Comparison of ENCODE assay signal across 1 cellular context in genomic region chr4:188016754-188017153, GRCh38.
TF ChIP-seq lines count a peak whose summit lies in the region.

No MANE protein-coding gene starts in this region.

TF ChIP-seq in IMR-90, 13 proteins besides CTCF, POLR2A, EP300 and RAD21:
- TF ChIP-seq MXI1 (IDR thresholded peaks at IDR 0.05; ENCODE audit: borderline replicate concordance, low read depth, low read length) (no peak), ELK1 (IDR thresholded peaks at IDR 0.05; ENCODE audit: borderline replicate concordance, low read depth, low read length) (no peak), RFX5 (IDR thresholded peaks at IDR 0.05; ENCODE audit: low read depth, low read length) (no peak), NFE2L2 (IDR thresholded peaks at IDR 0.05; ENCODE audit: low read depth, low read length) (no peak), CEBPB (IDR thresholded peaks at IDR 0.05; ENCODE audit: low read depth, low read length) (no peak), FOS (IDR thresholded peaks at IDR 0.05; ENCODE audit: low read depth, low read length) (no peak), MAZ (IDR thresholded peaks at IDR 0.05; ENCODE audit: borderline replicate concordance, low read depth, low read length) (no peak), SMC3 (IDR thresholded peaks at IDR 0.05; ENCODE audit: low read depth, low read length) (no peak), CHD1 (IDR thresholded peaks at IDR 0.05; ENCODE audit: low read depth, low read length) (no peak), RCOR1 (IDR thresholded peaks at IDR 0.05; ENCODE audit: insufficient replicate concordance, low read length) (no peak), USF2 (IDR thresholded peaks at IDR 0.05; ENCODE audit: low read depth, low read length) (no peak), MAFK (IDR thresholded peaks at IDR 0.05; ENCODE audit: low read depth, low read length) (no peak)
